1 cellular context compared by ENCODE assay signal in the genomic region with DNA sequence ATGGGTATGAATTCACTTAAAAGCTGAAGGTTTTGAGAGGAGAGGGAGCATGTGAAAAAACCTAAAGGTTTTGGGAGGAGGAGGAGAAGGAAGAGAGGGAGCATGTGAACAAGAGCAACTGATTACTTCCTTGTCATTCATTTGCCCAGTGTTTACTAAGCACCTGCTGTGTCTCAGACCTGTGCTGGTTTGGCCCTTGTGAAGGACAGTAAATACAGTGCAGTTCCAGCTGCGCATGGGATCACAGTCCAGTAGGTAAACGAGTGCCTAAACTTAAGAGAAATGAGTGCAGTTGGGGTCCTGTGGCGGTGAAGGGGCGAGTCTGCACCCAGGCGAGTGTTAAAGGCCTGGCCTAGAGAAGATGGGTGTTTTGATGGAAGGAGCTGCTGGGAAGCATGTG.
TF ChIP-seq lines count a peak whose summit lies in the region.

No MANE protein-coding gene starts in this region.

TF ChIP-seq in GM23338, 12 proteins besides CTCF, POLR2A, EP300 and RAD21:
- no peak for TF ChIP-seq EZH2phosphoT487 (IDR thresholded peaks at IDR 0.05; ENCODE audit: unreplicated experiment)
- TF ChIP-seq, protein P1, sequence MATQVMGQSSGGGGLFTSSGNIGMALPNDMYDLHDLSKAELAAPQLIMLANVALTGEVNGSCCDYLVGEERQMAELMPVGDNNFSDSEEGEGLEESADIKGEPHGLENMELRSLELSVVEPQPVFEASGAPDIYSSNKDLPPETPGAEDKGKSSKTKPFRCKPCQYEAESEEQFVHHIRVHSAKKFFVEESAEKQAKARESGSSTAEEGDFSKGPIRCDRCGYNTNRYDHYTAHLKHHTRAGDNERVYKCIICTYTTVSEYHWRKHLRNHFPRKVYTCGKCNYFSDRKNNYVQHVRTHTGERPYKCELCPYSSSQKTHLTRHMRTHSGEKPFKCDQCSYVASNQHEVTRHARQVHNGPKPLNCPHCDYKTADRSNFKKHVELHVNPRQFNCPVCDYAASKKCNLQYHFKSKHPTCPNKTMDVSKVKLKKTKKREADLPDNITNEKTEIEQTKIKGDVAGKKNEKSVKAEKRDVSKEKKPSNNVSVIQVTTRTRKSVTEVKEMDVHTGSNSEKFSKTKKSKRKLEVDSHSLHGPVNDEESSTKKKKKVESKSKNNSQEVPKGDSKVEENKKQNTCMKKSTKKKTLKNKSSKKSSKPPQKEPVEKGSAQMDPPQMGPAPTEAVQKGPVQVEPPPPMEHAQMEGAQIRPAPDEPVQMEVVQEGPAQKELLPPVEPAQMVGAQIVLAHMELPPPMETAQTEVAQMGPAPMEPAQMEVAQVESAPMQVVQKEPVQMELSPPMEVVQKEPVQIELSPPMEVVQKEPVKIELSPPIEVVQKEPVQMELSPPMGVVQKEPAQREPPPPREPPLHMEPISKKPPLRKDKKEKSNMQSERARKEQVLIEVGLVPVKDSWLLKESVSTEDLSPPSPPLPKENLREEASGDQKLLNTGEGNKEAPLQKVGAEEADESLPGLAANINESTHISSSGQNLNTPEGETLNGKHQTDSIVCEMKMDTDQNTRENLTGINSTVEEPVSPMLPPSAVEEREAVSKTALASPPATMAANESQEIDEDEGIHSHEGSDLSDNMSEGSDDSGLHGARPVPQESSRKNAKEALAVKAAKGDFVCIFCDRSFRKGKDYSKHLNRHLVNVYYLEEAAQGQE (IDR thresholded peaks at IDR 0.05; ENCODE audit: unreplicated experiment): no peak
- TF ChIP-seq NANOG (IDR thresholded peaks at IDR 0.05; ENCODE audit: borderline replicate concordance): 0 out of 2 replicates have a peak, but pooled peaks have one; percentile 19
- no peak for TF ChIP-seq CREB1 (CRISPR knock-in tag; IDR thresholded peaks at IDR 0.05; ENCODE audit: low read depth)
- no peak for TF ChIP-seq JUNB (IDR thresholded peaks at IDR 0.05; ENCODE audit: unreplicated experiment)
- TF ChIP-seq ZNF331 (CRISPR knock-in tag; IDR thresholded peaks at IDR 0.05; ENCODE audit: low read depth): no peak
- TF ChIP-seq, protein P2, sequence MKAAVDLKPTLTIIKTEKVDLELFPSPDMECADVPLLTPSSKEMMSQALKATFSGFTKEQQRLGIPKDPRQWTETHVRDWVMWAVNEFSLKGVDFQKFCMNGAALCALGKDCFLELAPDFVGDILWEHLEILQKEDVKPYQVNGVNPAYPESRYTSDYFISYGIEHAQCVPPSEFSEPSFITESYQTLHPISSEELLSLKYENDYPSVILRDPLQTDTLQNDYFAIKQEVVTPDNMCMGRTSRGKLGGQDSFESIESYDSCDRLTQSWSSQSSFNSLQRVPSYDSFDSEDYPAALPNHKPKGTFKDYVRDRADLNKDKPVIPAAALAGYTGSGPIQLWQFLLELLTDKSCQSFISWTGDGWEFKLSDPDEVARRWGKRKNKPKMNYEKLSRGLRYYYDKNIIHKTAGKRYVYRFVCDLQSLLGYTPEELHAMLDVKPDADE (IDR thresholded peaks at IDR 0.05): no peak
- TF ChIP-seq, protein P3, sequence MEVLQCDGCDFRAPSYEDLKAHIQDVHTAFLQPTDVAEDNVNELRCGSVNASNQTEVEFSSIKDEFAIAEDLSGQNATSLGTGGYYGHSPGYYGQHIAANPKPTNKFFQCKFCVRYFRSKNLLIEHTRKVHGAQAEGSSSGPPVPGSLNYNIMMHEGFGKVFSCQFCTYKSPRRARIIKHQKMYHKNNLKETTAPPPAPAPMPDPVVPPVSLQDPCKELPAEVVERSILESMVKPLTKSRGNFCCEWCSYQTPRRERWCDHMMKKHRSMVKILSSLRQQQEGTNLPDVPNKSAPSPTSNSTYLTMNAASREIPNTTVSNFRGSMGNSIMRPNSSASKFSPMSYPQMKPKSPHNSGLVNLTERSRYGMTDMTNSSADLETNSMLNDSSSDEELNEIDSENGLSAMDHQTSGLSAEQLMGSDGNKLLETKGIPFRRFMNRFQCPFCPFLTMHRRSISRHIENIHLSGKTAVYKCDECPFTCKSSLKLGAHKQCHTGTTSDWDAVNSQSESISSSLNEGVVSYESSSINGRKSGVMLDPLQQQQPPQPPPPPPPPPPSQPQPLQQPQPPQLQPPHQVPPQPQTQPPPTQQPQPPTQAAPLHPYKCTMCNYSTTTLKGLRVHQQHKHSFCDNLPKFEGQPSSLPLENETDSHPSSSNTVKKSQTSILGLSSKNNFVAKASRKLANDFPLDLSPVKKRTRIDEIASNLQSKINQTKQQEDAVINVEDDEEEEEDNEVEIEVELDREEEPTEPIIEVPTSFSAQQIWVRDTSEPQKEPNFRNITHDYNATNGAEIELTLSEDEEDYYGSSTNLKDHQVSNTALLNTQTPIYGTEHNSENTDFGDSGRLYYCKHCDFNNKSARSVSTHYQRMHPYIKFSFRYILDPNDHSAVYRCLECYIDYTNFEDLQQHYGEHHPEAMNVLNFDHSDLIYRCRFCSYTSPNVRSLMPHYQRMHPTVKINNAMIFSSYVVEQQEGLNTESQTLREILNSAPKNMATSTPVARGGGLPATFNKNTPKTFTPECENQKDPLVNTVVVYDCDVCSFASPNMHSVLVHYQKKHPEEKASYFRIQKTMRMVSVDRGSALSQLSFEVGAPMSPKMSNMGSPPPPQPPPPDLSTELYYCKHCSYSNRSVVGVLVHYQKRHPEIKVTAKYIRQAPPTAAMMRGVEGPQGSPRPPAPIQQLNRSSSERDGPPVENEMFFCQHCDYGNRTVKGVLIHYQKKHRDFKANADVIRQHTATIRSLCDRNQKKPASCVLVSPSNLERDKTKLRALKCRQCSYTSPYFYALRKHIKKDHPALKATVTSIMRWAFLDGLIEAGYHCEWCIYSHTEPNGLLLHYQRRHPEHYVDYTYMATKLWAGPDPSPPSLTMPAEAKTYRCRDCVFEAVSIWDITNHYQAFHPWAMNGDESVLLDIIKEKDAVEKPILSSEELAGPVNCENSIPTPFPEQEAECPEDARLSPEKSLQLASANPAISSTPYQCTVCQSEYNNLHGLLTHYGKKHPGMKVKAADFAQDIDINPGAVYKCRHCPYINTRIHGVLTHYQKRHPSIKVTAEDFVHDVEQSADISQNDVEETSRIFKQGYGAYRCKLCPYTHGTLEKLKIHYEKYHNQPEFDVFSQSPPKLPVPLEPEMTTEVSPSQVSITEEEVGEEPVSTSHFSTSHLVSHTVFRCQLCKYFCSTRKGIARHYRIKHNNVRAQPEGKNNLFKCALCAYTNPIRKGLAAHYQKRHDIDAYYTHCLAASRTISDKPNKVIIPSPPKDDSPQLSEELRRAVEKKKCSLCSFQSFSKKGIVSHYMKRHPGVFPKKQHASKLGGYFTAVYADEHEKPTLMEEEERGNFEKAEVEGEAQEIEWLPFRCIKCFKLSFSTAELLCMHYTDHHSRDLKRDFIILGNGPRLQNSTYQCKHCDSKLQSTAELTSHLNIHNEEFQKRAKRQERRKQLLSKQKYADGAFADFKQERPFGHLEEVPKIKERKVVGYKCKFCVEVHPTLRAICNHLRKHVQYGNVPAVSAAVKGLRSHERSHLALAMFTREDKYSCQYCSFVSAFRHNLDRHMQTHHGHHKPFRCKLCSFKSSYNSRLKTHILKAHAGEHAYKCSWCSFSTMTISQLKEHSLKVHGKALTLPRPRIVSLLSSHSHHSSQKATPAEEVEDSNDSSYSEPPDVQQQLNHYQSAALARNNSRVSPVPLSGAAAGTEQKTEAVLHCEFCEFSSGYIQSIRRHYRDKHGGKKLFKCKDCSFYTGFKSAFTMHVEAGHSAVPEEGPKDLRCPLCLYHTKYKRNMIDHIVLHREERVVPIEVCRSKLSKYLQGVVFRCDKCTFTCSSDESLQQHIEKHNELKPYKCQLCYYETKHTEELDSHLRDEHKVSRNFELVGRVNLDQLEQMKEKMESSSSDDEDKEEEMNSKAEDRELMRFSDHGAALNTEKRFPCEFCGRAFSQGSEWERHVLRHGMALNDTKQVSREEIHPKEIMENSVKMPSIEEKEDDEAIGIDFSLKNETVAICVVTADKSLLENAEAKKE (CRISPR knock-in tag; IDR thresholded peaks at IDR 0.05): peak; percentile 38; the same call in 1 of the 2 replicates
- no peak for TF ChIP-seq STAT1 (IDR thresholded peaks at IDR 0.05; ENCODE audit: unreplicated experiment)
- no peak for TF ChIP-seq POLR2AphosphoS5 (IDR thresholded peaks at IDR 0.05; ENCODE audit: low read depth)
- TF ChIP-seq ZNF114 (CRISPR knock-in tag; IDR thresholded peaks at IDR 0.05): no peak
- no peak for TF ChIP-seq EZH2 (IDR thresholded peaks at IDR 0.05; ENCODE audit: low read depth, unreplicated experiment)
TF ChIP-seq in GM23338: peak in this region for 2.
